ENCODE assay signal across 8 cellular contexts in genomic region chr11:9015677-9016076, GRCh38. TPM values are rescaled to one million over a fixed set of nuclear protein-coding genes. Genes with fewer than 3 reads are reported as not detected.
DNase-seq lines count a peak whose midpoint lies in the region; ATAC-seq and TF ChIP-seq lines count a peak whose summit lies in the region.

No MANE protein-coding gene starts in this region.

- H3K27me3 Mint-ChIP-seq in CD4-positive, alpha-beta memory T cell: peaks cover 0 to 2% of the 10 kb centered on the region in 2 donors
- peaks cover 12% of the 10 kb centered on the region for H3K27me3 Mint-ChIP-seq in osteocyte (ENCODE audit: unreplicated experiment)

- no peak for TF ChIP-seq EP300 in gastroesophageal sphincter (IDR thresholded peaks at IDR 0.05)

- TF ChIP-seq CTCF in GM20000 (IDR thresholded peaks at IDR 0.05; ENCODE audit: extremely low read depth, missing control alignments) (peak; percentile 51), RWPE2 (IDR thresholded peaks at IDR 0.05; ENCODE audit: poor library complexity, severe bottlenecking) (peak; percentile 84), gastroesophageal sphincter (IDR thresholded peaks at IDR 0.05) (peak; percentile 61 to 83 (median 77)), osteocyte (IDR thresholded peaks at IDR 0.05) (peak; percentile 84)

- H3K4me3 Mint-ChIP-seq in CD4-positive, alpha-beta memory T cell: no peak overlapping the region
- no peak overlapping the region for H3K4me3 Mint-ChIP-seq in osteocyte (ENCODE audit: unreplicated experiment)

- intact Hi-C loops in CD4-positive, alpha-beta memory T cell (cut with micrococcal nuclease): loop anchor here (1.0 to 5.0 kb wide), 3 partner anchors 103 to 491 kb away; partner anchors contain the start of gene AKIP1

- ATAC-seq in RWPE2 (ENCODE audit: low read depth) (peak; percentile 87), gastroesophageal sphincter (peak; percentile 74), GM18861 (IDR thresholded peaks at IDR 0.05; ENCODE audit: unreplicated experiment) (no peak)

- CTCF ChIA-PET in CD4-positive, alpha-beta memory T cell (lab: Charles Lee; ENCODE audit: partially characterized antibody): interaction anchor here (0.6 to 10.0 kb wide), 33 partner anchors 9 to 1426 kb away, joined by 3 to 187 read pairs (median 4); partner anchors contain the start of gene NRIP3

- 6 to 16% methylated on average over 4 of the region's 4 CpGs for WGBS in gastroesophageal sphincter (ENCODE audit: low coverage in 1 of 2), 2 donors

- no peak overlapping the region for H3K27ac ChIP-seq in CD4-positive, alpha-beta memory T cell (ENCODE audit: low read depth, low read length)
- no peak overlapping the region for H3K27ac ChIP-seq in RWPE2 (ENCODE audit: poor library complexity, severe bottlenecking)
- no peak overlapping the region for H3K27ac ChIP-seq in gastroesophageal sphincter

- no peak overlapping the region for H3K4me3 ChIP-seq in CD4-positive, alpha-beta memory T cell (ENCODE audit: low read length in 2 of 2)
- H3K4me3 ChIP-seq in RWPE2 (ENCODE audit: severe bottlenecking) (no peak overlapping the region), gastroesophageal sphincter (no peak overlapping the region)

- peaks cover 18 to 37% (median 25%) of the 10 kb centered on the region in 4 donors for H3K4me1 Mint-ChIP-seq in CD4-positive, alpha-beta memory T cell
- H3K4me1 Mint-ChIP-seq in osteocyte (ENCODE audit: unreplicated experiment): peaks cover 2% of the 10 kb centered on the region

- no peaks in the 10 kb centered on the region for H3K36me3 ChIP-seq in CD4-positive, alpha-beta memory T cell (ENCODE audit: insufficient read depth, low read length)
- no peaks in the 10 kb centered on the region for H3K36me3 ChIP-seq in RWPE2 (ENCODE audit: low read depth)
- no peaks in the 10 kb centered on the region for H3K36me3 ChIP-seq in gastroesophageal sphincter

- no peaks in the 10 kb centered on the region for H3K27me3 ChIP-seq in CD4-positive, alpha-beta memory T cell (ENCODE audit: insufficient read depth, low read length)
- no peaks in the 10 kb centered on the region for H3K27me3 ChIP-seq in RWPE2 (ENCODE audit: insufficient read depth, poor library complexity, severe bottlenecking)
- H3K27me3 ChIP-seq in gastroesophageal sphincter: no peaks in the 10 kb centered on the region

- DNase-seq in CD4-positive, alpha-beta memory T cell: peak; percentile 51 to 59 (median 55)
- DNase-seq in GM20000 (ENCODE audit: low spot score): peak; percentile 83
- DNase-seq in LHCN-M2 (ENCODE audit: low read depth): peak; percentile 83
- DNase-seq in RWPE2 (ENCODE audit: low spot score): no peak
- DNase-seq in activated effector memory CD4-positive, alpha-beta T cell treated with Interleukin-2 at 50 U/mL for 16 hours: peak; percentile 38
- DNase-seq in osteocyte (ENCODE audit: extremely low spot score, unreplicated experiment): peak; percentile 85

- no peaks in the 10 kb centered on the region for H3K9me3 ChIP-seq in CD4-positive, alpha-beta memory T cell (ENCODE audit: control insufficient read depth in 1 of 2, low read length in 2 of 2)
- H3K9me3 ChIP-seq in RWPE2 (ENCODE audit: severe bottlenecking): no peaks in the 10 kb centered on the region
- peaks cover 0 to under 1% (median 0%) of the 10 kb centered on the region in 3 donors for H3K9me3 ChIP-seq in gastroesophageal sphincter

- H3K27ac Mint-ChIP-seq in CD4-positive, alpha-beta memory T cell: no peak overlapping the region
- H3K27ac Mint-ChIP-seq in osteocyte (ENCODE audit: unreplicated experiment): no peak overlapping the region

- peaks cover 20% of the 10 kb centered on the region for H3K4me1 ChIP-seq in CD4-positive, alpha-beta memory T cell (ENCODE audit: insufficient read depth, low read length)
- H3K4me1 ChIP-seq in RWPE2 (ENCODE audit: insufficient read depth, poor library complexity, severe bottlenecking) (no peaks in the 10 kb centered on the region), gastroesophageal sphincter (peaks cover 0 to 23% (median 9%) of the 10 kb centered on the region in 3 donors)

- TF ChIP-seq POLR2A in gastroesophageal sphincter (IDR thresholded peaks at IDR 0.05): no peak

- H3K9me3 Mint-ChIP-seq in CD4-positive, alpha-beta memory T cell: peaks cover 0 to 1% (median 0%) of the 10 kb centered on the region in 8 donors
- H3K9me3 Mint-ChIP-seq in osteocyte (ENCODE audit: unreplicated experiment): peaks cover 8% of the 10 kb centered on the region

- POLR2A ChIA-PET in CD4-positive, alpha-beta memory T cell (lab: Charles Lee; ENCODE audit: partially characterized antibody): interaction anchor here (0.6 to 2.2 kb wide), 4 partner anchors 12 to 445 kb away, joined by 3 to 6 read pairs (median 4); partner anchors contain the start of gene ZNF143

- no peaks in the 10 kb centered on the region for H3K36me3 Mint-ChIP-seq in CD4-positive, alpha-beta memory T cell
- H3K36me3 Mint-ChIP-seq in osteocyte (ENCODE audit: unreplicated experiment): peaks cover under 1% of the 10 kb centered on the region

RNA-seq across cellular contexts. Expression of gene NRIP3, which starts 11.9 kb away (rescaled TPM):
- 1 to 10 TPM; 1.5 to 1.7 TPM for total RNA-seq in CD4-positive, alpha-beta memory T cell
- under 1 TPM; 0.63 to 0.99 TPM for polyA plus RNA-seq in CD4-positive, alpha-beta memory T cell
- total RNA-seq in LHCN-M2 (2014; rRNA removed) (23.4 and 26.2 TPM in 2 replicates), gastroesophageal sphincter (1 to 10 TPM; 1.8 to 2.9 (median 2.2) TPM), osteocyte (0.97 and 1.1 TPM in 2 replicates)
- 10.6 TPM for polyA plus RNA-seq in LHCN-M2 (2012)

RNA-seq across cellular contexts. Expression of gene TMEM9B, which starts 51.4 kb away (rescaled TPM):
- total RNA-seq in CD4-positive, alpha-beta memory T cell: 10 to 100 TPM; 36.8 to 38.9 TPM
- polyA plus RNA-seq in CD4-positive, alpha-beta memory T cell: 100 to 1,000 TPM in 1 of 2 donors, 10 to 100 TPM in 1; 97.6 to 164 TPM
- 46.2 and 47.3 TPM in 2 replicates for total RNA-seq in LHCN-M2 (2014; rRNA removed)
- 43.4 TPM for polyA plus RNA-seq in LHCN-M2 (2012)
- total RNA-seq in gastroesophageal sphincter: 10 to 100 TPM; 14.6 to 40.0 (median 21.5) TPM
- total RNA-seq in osteocyte: 33.4 and 35.9 TPM in 2 replicates
